Comparison of ENCODE assay signal across 28 cellular contexts in the genomic region with DNA sequence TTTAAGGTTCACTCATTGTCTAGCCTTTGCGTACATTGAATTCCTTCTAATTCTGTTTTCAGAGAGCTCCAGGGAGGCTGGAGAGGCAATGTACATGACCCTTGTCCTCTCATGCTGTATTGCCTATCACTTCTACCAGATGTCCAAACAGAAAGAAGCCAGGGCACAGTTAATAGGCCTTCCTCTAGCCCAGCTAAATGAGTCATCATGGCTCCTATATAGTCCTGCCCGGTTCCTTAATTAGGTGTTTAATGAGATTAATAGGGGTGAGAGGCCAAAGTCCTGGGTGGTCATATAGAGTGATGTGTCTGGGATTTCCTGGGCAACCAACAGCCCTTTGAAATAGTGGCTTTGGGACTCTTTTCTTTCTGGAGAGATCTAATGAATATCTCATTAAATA.
"Had no signal": no experiment of that assay in that cellular context is flagged by ENCODE, and none has a peak within 500 bp of the region (broad histone marks: within the 10 kb centered on the region; RNA-seq: fewer than 3 reads in every experiment).

No MANE protein-coding gene starts in this region.

- H3K9me3 Mint-ChIP-seq: stimulated activated effector memory CD8-positive, alpha-beta T cell treated with anti-CD3 and anti-CD28 coated beads, Interleukin-12 subunit alpha, Interleukin-12 subunit beta, amount 100 ng/mL, for 72 hours had no signal

- H3K27ac Mint-ChIP-seq: stimulated activated effector memory CD8-positive, alpha-beta T cell treated with anti-CD3 and anti-CD28 coated beads, Interleukin-12 subunit alpha, Interleukin-12 subunit beta, amount 100 ng/mL, for 72 hours; stimulated activated memory B cell treated with anti-CD40 and anti-IgM and Interleukin-4, amounts not matched to agents 10 μg/mL and 1 μg/mL and 100 μg/mL, for 72 hours; stimulated activated naive B cell treated with anti-CD40 and anti-IgM and Interleukin-4, amounts not matched to agents 10 μg/mL and 1 μg/mL and 100 μg/mL, for 72 hours; stimulated activated naive CD8-positive, alpha-beta T cell treated with anti-CD3 and anti-CD28 coated beads, Interleukin-15, amount 100 ng/mL, for 72 hours; stimulated activated naive CD8-positive, alpha-beta T cell treated with anti-CD3 and anti-CD28 coated beads, Interleukin-15, Interleukin-2, amounts not matched to agents 100 ng/mL and 50 ng/mL, for 24 hours; type B pancreatic cell had no signal

- H3K27me3 ChIP-seq: stomach, testis, thyroid gland, tibial artery, tibial nerve, transverse colon, upper lobe of left lung, upper lobe of right lung, uterus, vagina had no signal

- H3K4me3 Mint-ChIP-seq: stimulated activated effector memory CD8-positive, alpha-beta T cell treated with anti-CD3 and anti-CD28 coated beads, Interleukin-12 subunit alpha, Interleukin-12 subunit beta, amount 100 ng/mL, for 72 hours; stimulated activated memory B cell treated with anti-CD40 and anti-IgM and Interleukin-4, amounts not matched to agents 10 μg/mL and 1 μg/mL and 100 μg/mL, for 72 hours; stimulated activated naive B cell treated with anti-CD40 and anti-IgM and Interleukin-4, amounts not matched to agents 10 μg/mL and 1 μg/mL and 100 μg/mL, for 72 hours; stimulated activated naive CD8-positive, alpha-beta T cell treated with anti-CD3 and anti-CD28 coated beads, Interleukin-15, amount 100 ng/mL, for 72 hours; stimulated activated naive CD8-positive, alpha-beta T cell treated with anti-CD3 and anti-CD28 coated beads, Interleukin-15, Interleukin-2, amounts not matched to agents 100 ng/mL and 50 ng/mL, for 24 hours; type B pancreatic cell had no signal

- H3K27ac ChIP-seq: stomach, suprapubic skin, testis, thoracic aorta, thyroid gland, tibial artery, tibial nerve, transverse colon, upper lobe of left lung, upper lobe of right lung, uterus, vagina had no signal

- H3K4me1 Mint-ChIP-seq: stimulated activated effector memory CD8-positive, alpha-beta T cell treated with anti-CD3 and anti-CD28 coated beads, Interleukin-12 subunit alpha, Interleukin-12 subunit beta, amount 100 ng/mL, for 72 hours; stimulated activated memory B cell treated with anti-CD40 and anti-IgM and Interleukin-4, amounts not matched to agents 10 μg/mL and 1 μg/mL and 100 μg/mL, for 72 hours; stimulated activated naive B cell treated with anti-CD40 and anti-IgM and Interleukin-4, amounts not matched to agents 10 μg/mL and 1 μg/mL and 100 μg/mL, for 72 hours; stimulated activated naive CD8-positive, alpha-beta T cell treated with anti-CD3 and anti-CD28 coated beads, Interleukin-15, amount 100 ng/mL, for 72 hours had no signal

- ATAC-seq: stimulated activated effector memory CD8-positive, alpha-beta T cell treated with anti-CD3 and anti-CD28 coated beads, Interleukin-12 subunit alpha, Interleukin-12 subunit beta, amount 100 ng/mL, for 72 hours; stimulated activated memory B cell treated with anti-CD40 and anti-IgM and Interleukin-4, amounts not matched to agents 10 μg/mL and 1 μg/mL and 100 μg/mL, for 72 hours; stimulated activated naive B cell treated with anti-CD40 and anti-IgM and Interleukin-4, amounts not matched to agents 10 μg/mL and 1 μg/mL and 100 μg/mL, for 72 hours; stimulated activated naive CD8-positive, alpha-beta T cell treated with anti-CD3 and anti-CD28 coated beads, Interleukin-15, amount 100 ng/mL, for 72 hours; stimulated activated naive CD8-positive, alpha-beta T cell treated with anti-CD3 and anti-CD28 coated beads, Interleukin-15, Interleukin-2, amounts not matched to agents 100 U/mL and 50 U/mL, for 24 hours; upper lobe of right lung had no signal

- DNase-seq: stimulated activated CD4-positive, alpha-beta T cell treated with anti-CD3 and anti-CD28 coated beads, Interleukin-2, amount 100 ng/mL, for 48 hours; stimulated activated CD4-positive, alpha-beta T cell treated with anti-CD3 and anti-CD28 coated beads, Interleukin-4, amount 100 ng/mL, for 1 hour; stimulated activated CD4-positive, alpha-beta T cell treated with anti-CD3 and anti-CD28 coated beads, Interleukin-4, amount 100 ng/mL, for 24 hours; stimulated activated CD4-positive, alpha-beta T cell treated with anti-CD3 and anti-CD28 coated beads, Interleukin-4, amount 100 ng/mL, for 4 hours; stimulated activated CD8-positive, alpha-beta memory T cell treated with anti-CD3 and anti-CD28 coated beads, Interleukin-4, amount 100 ng/mL, for 48 hours; stimulated activated naive B cell treated with anti-CD40 and anti-IgM and Interleukin-4, amounts not matched to agents 10 μg/mL and 1 μg/mL and 100 μg/mL, for 72 hours; stimulated activated naive CD4-positive, alpha-beta T cell; stimulated activated naive CD4-positive, alpha-beta T cell treated with Interleukin-2 at 50 U/mL for 16 hours; stimulated activated naive CD8-positive, alpha-beta T cell treated with anti-CD3 and anti-CD28 coated beads, Interleukin-15, amount 100 ng/mL, for 72 hours; stimulated activated naive CD8-positive, alpha-beta T cell treated with anti-CD3 and anti-CD28 coated beads, Interleukin-15, Interleukin-2, amounts not matched to agents 100 U/mL and 50 U/mL, for 24 hours; stomach; substantia nigra; testis; thyroid gland; tibial artery; transverse colon; upper lobe of left lung; upper lobe of right lung; uterus had no signal

- H3K36me3 ChIP-seq: stomach, suprapubic skin, thoracic aorta, thyroid gland, tibial artery, tibial nerve, transverse colon, upper lobe of left lung, upper lobe of right lung, uterus, vagina had no signal

- H3K9me3 ChIP-seq: testis, thyroid gland, transverse colon, upper lobe of right lung, uterus had no signal

- H3K36me3 Mint-ChIP-seq: stimulated activated effector memory CD8-positive, alpha-beta T cell treated with anti-CD3 and anti-CD28 coated beads, Interleukin-12 subunit alpha, Interleukin-12 subunit beta, amount 100 ng/mL, for 72 hours; stimulated activated memory B cell treated with anti-CD40 and anti-IgM and Interleukin-4, amounts not matched to agents 10 μg/mL and 1 μg/mL and 100 μg/mL, for 72 hours; type B pancreatic cell had no signal

- H3K4me3 ChIP-seq: stomach, suprapubic skin, testis, thoracic aorta, thyroid gland, tibial artery, tibial nerve, transverse colon, upper lobe of left lung, upper lobe of right lung, uterus, vagina had no signal

- FAIRE-seq: urothelium cell line had no signal

- H3K4me1 ChIP-seq: stomach, suprapubic skin, testis, thyroid gland, tibial artery, tibial nerve, transverse colon, upper lobe of left lung, upper lobe of right lung, uterus, vagina had no signal
